ENCODE assay signal across 14 cellular contexts in genomic region chr3:197376735-197377555, GRCh38.
DNase-seq lines count a peak whose midpoint lies in the region; ATAC-seq and TF ChIP-seq lines count a peak whose summit lies in the region.
"Had no signal": no experiment of that assay in that cellular context is flagged by ENCODE, and none has a peak within 500 bp of the region (broad histone marks: within the 10 kb centered on the region; RNA-seq: fewer than 3 reads in every experiment).

No MANE protein-coding gene starts in this region.

- H4K8ac ChIP-seq in IMR-90 (ENCODE audit: low read depth in 2 of 2, low read length in 2 of 2), result no peak overlapping the region; a peak in 1 of 4 replicates
- no peak overlapping the region for H4K8ac ChIP-seq in neuronal stem cell (ENCODE audit: low read depth, low read length)

- no peaks in the 10 kb centered on the region for H3K27me3 Mint-ChIP-seq in Caco-2 (ENCODE audit: insufficient read depth, unreplicated experiment)

- H3K9me3 ChIP-seq in Caco-2, result no peaks in the 10 kb centered on the region
- no peaks in the 10 kb centered on the region for H3K9me3 ChIP-seq in IMR-90 (ENCODE audit: control insufficient read depth, insufficient read depth, low read length)
- no peaks in the 10 kb centered on the region for H3K9me3 ChIP-seq in neuronal stem cell (replicated peaks in 1 of 2; ENCODE audit: control insufficient read depth in 2 of 2, insufficient read depth in 1 of 2, low read depth in 1 of 2, low read length in 2 of 2)
- H3K9me3 ChIP-seq: BLaER1 had no signal

- no TSS peak for BruUV-seq in Caco-2 (replicated peaks; lab: Mats Ljungman, UMichigan)
- BruUV-seq in IMR-90 (replicated peaks; lab: Mats Ljungman, UMichigan), result no TSS peak

- H2BK15ac ChIP-seq in IMR-90 (ENCODE audit: low read depth, low read length) (no peak overlapping the region), neuronal stem cell (ENCODE audit: low read length) (peak overlapping the region; percentile 20)

- no peak overlapping the region for H4K5ac ChIP-seq in IMR-90 (ENCODE audit: low read depth, low read length)

- CTCF ChIA-PET in Caco-2 (lab: Charles Lee), result no interaction called here
- CTCF ChIA-PET in IMR-90 (lab: Yijun Ruan, JAX), result no interaction called here

- H3K4ac ChIP-seq in IMR-90 (ENCODE audit: low read depth, low read length) (no peak overlapping the region), neuronal stem cell (ENCODE audit: low read length) (no peak overlapping the region)

- H3K27ac ChIP-seq in IMR-90 (ENCODE audit: insufficient read depth, low read length) (no peak overlapping the region), epithelial cell of prostate (peak overlapping the region; percentile 97), neuronal stem cell (replicated peaks; ENCODE audit: low read length) (no peak overlapping the region)
- H3K27ac ChIP-seq: BLaER1 had no signal

- H4K20me1 ChIP-seq in IMR-90 (ENCODE audit: insufficient read depth, low read length), result no peaks in the 10 kb centered on the region
- H4K20me1 ChIP-seq: BLaER1 had no signal

- H3K18ac ChIP-seq in IMR-90 (ENCODE audit: low read depth, low read length) (no peak overlapping the region), neuronal stem cell (ENCODE audit: low read length) (peak overlapping the region; percentile 70)

- TF ChIP-seq CTCF in Caco-2 (IDR thresholded peaks at IDR 0.05; ENCODE audit: insufficient read depth in 1 of 2, low read depth in 1 of 2, low read length in 1 of 2, severe bottlenecking in 1 of 2, unreplicated experiment in 1 of 2), result no peak
- TF ChIP-seq CTCF in IMR-90 (conservative IDR thresholded peaks at IDR 0.05; ENCODE audit: low read depth, low read length), result no peak

- no peak overlapping the region for H2BK5ac ChIP-seq in IMR-90 (ENCODE audit: low read depth, low read length, poor library complexity, severe bottlenecking)
- no peak overlapping the region for H2BK5ac ChIP-seq in neuronal stem cell (ENCODE audit: low read length)

- no peaks in the 10 kb centered on the region for H3K36me3 ChIP-seq in Caco-2 (ENCODE audit: control insufficient read depth, insufficient read depth, low read length)
- no peaks in the 10 kb centered on the region for H3K36me3 ChIP-seq in IMR-90 (ENCODE audit: control insufficient read depth, insufficient read depth, low read length)
- H3K36me3 ChIP-seq in neuronal stem cell (replicated peaks in 1 of 2; ENCODE audit: control insufficient read depth in 2 of 2, insufficient read depth in 2 of 2, low read length in 2 of 2), result no peaks in the 10 kb centered on the region
- H3K36me3 ChIP-seq: BLaER1 had no signal

- H2BK120ac ChIP-seq in IMR-90 (ENCODE audit: low read depth, low read length) (no peak overlapping the region), neuronal stem cell (ENCODE audit: low read depth, low read length) (no peak overlapping the region)

- H3K14ac ChIP-seq in IMR-90 (replicated peaks; ENCODE audit: low read depth, low read length), result no peak overlapping the region
- H3K14ac ChIP-seq in neuronal stem cell (ENCODE audit: low read length), result no peak overlapping the region

- in situ Hi-C loops in IMR-90 (cut with MboI; ENCODE audit: low sequenced_read_pairs), result no loop called here

- H3K9ac ChIP-seq in IMR-90 (ENCODE audit: low read depth, low read length) (no peak overlapping the region), neuronal stem cell (ENCODE audit: low read depth, low read length, poor library complexity) (no peak overlapping the region)
- H3K9ac ChIP-seq: BLaER1 had no signal

- no peak overlapping the region for H3K4me3 ChIP-seq in Caco-2 (ENCODE audit: low read depth, low read length)
- H3K4me3 ChIP-seq in IMR-90 (ENCODE audit: insufficient read depth, low read depth, low read length), result no peak overlapping the region
- no peak overlapping the region for H3K4me3 ChIP-seq in neuronal stem cell (ENCODE audit: low read length in 2 of 2)
- H3K4me3 ChIP-seq: BLaER1 had no signal

- peaks cover 22% of the 10 kb centered on the region for H3K4me1 Mint-ChIP-seq in Caco-2 (ENCODE audit: low read depth, unreplicated experiment)

- H3K56ac ChIP-seq in IMR-90 (ENCODE audit: extremely low read depth, insufficient read depth, low read length), result no peak overlapping the region

- H3K4me1 ChIP-seq in Caco-2 (peaks cover 31% of the 10 kb centered on the region), IMR-90 (ENCODE audit: control insufficient read depth, insufficient read depth, low read length) (peaks cover 9% of the 10 kb centered on the region), neuronal stem cell (ENCODE audit: control insufficient read depth in 2 of 2, insufficient read depth in 1 of 2, low read depth in 1 of 2, low read length in 2 of 2) (peaks cover 0 to 18% of the 10 kb centered on the region in 2 donors)

- H3K4me2 ChIP-seq in IMR-90 (ENCODE audit: low read depth, low read length) (no peak overlapping the region), neuronal stem cell (ENCODE audit: insufficient read depth, low read length, poor library complexity, severe bottlenecking) (no peak overlapping the region)
- H3K4me2 ChIP-seq: BLaER1 had no signal

- H2AK9ac ChIP-seq in IMR-90 (replicated peaks; ENCODE audit: low read depth, low read length, poor library complexity), result no peak overlapping the region

- H4K91ac ChIP-seq in IMR-90 (ENCODE audit: insufficient read depth, low read depth, low read length) (no peak overlapping the region), neuronal stem cell (ENCODE audit: low read depth, low read length, poor library complexity) (no peak overlapping the region)

- no peak for TF ChIP-seq RAD21 in IMR-90 (IDR thresholded peaks at IDR 0.05; ENCODE audit: low read length)

- H3K23ac ChIP-seq in IMR-90 (ENCODE audit: low read depth, low read length) (no peak overlapping the region), neuronal stem cell (ENCODE audit: low read depth, low read length, poor library complexity) (no peak overlapping the region)

- WGBS in IMR-90 (ENCODE audit: extremely low coverage in 2 of 2, insufficient read length in 1 of 2), 2 experiments, result no CpG with 5 or more reads among the region's 10 CpGs
- WGBS in neuronal stem cell (ENCODE audit: extremely low coverage in 2 of 2, insufficient read length in 2 of 2, insufficient replicate concordance in 1 of 2), 2 donors, result no CpG with 5 or more reads among the region's 10 CpGs

- H3K27ac Mint-ChIP-seq in Caco-2 (ENCODE audit: unreplicated experiment), result peak overlapping the region; percentile 57
- H3K27ac Mint-ChIP-seq: CD8-positive, alpha-beta T cell had no signal

- dilution Hi-C loops in IMR-90 (cut with HindIII; ENCODE audit: low sequenced_read_pairs, unreplicated experiment), result no loop called here

- no peaks in the 10 kb centered on the region for H3K9me3 Mint-ChIP-seq in Caco-2 (ENCODE audit: unreplicated experiment)
- H3K9me3 Mint-ChIP-seq: CD8-positive, alpha-beta T cell had no signal

- DNase-seq in Caco-2 (no peak), IMR-90 (no peak), epithelial cell of prostate (ENCODE audit: low read depth, low spot score) (no peak), neuronal stem cell (ENCODE audit: low spot score) (no peak), erythroblast (lab: John Stamatoyannopoulos, UW) (no peak)
- DNase-seq: CD8-positive, alpha-beta T cell; DND-41; GF-D8; NCI-H1930; NK-92 treated with Interleukin-12 subunit alpha and Interleukin-12 subunit beta, amount 100 ng/mL, for 24 hours; SIG-M5 had no signal

- no peak overlapping the region for H3K4me3 Mint-ChIP-seq in Caco-2 (ENCODE audit: unreplicated experiment)
- H3K4me3 Mint-ChIP-seq: CD8-positive, alpha-beta T cell had no signal

- H3K27me3 ChIP-seq in Caco-2 (replicated peaks; ENCODE audit: control insufficient read depth, insufficient read depth, low read length) (no peaks in the 10 kb centered on the region), IMR-90 (ENCODE audit: control insufficient read depth, insufficient read depth, low read length) (peaks cover 5% of the 10 kb centered on the region), neuronal stem cell (ENCODE audit: control insufficient read depth in 3 of 3, insufficient read depth in 3 of 3, low read depth in 1 of 3, low read length in 3 of 3) (peaks cover 0 to 10% (median 0%) of the 10 kb centered on the region in 3 experiments)
- H3K27me3 ChIP-seq: BLaER1 had no signal

- H2AFZ ChIP-seq in IMR-90 (replicated peaks; ENCODE audit: low read length, poor library complexity) (no peak overlapping the region), neuronal stem cell (ENCODE audit: low read length) (no peak overlapping the region)

- H3K36me3 Mint-ChIP-seq in Caco-2 (ENCODE audit: insufficient read depth, unreplicated experiment), result peaks cover 8% of the 10 kb centered on the region
- H3K36me3 Mint-ChIP-seq: CD8-positive, alpha-beta T cell had no signal

- H3K79me1 ChIP-seq in IMR-90 (ENCODE audit: low read depth in 1 of 2, low read length in 2 of 2), result no peaks in the 10 kb centered on the region
- no peaks in the 10 kb centered on the region for H3K79me1 ChIP-seq in neuronal stem cell (ENCODE audit: low read depth, low read length)

- ATAC-seq in IMR-90 (ENCODE audit: low read depth) (no peak), HG02970 (IDR thresholded peaks at IDR 0.05; ENCODE audit: low FRiP score, unreplicated experiment) (no peak), GM21526 (IDR thresholded peaks at IDR 0.05; ENCODE audit: low FRiP score, unreplicated experiment) (no peak)
- ATAC-seq: CD8-positive, alpha-beta T cell had no signal

- H2AK5ac ChIP-seq in IMR-90 (ENCODE audit: low read depth, low read length) (0 out of 2 replicates have a peak overlapping the region, but pooled peaks have one; percentile 7), neuronal stem cell (ENCODE audit: low read depth, low read length) (peak overlapping the region; percentile 72)

- no peak overlapping the region for H2BK20ac ChIP-seq in IMR-90 (ENCODE audit: low read depth, low read length)

- no peak overlapping the region for H2BK12ac ChIP-seq in neuronal stem cell (ENCODE audit: low read length)

- no peak for TF ChIP-seq POLR2A in IMR-90 (IDR thresholded peaks at IDR 0.05; ENCODE audit: low read depth, low read length)
- no peak for TF ChIP-seq POLR2A in erythroblast (IDR thresholded peaks at IDR 0.05; ENCODE audit: low read length)

- peaks cover 8% of the 10 kb centered on the region; the same call in 1 of the 2 replicates for H3K9me1 ChIP-seq in IMR-90 (ENCODE audit: insufficient read depth, low read length)

- POLR2A ChIA-PET in Caco-2 (lab: Charles Lee), result no interaction called here
- POLR2A ChIA-PET in IMR-90 (lab: Charles Lee; ENCODE audit: unreplicated experiment), result no interaction called here

- intact Hi-C loops in Caco-2 (cut with micrococcal nuclease; ENCODE audit: unreplicated experiment), result no loop called here
- intact Hi-C loops in IMR-90 (cut with micrococcal nuclease), result no loop called here

TF ChIP-seq in IMR-90, 13 proteins besides CTCF, POLR2A, EP300 and RAD21 (continues in another document):
- no peak for TF ChIP-seq SMC3 (IDR thresholded peaks at IDR 0.05; ENCODE audit: low read depth, low read length)
- TF ChIP-seq BHLHE40 (IDR thresholded peaks at IDR 0.05; ENCODE audit: low read depth, low read length), result no peak
- no peak for TF ChIP-seq CHD1 (IDR thresholded peaks at IDR 0.05; ENCODE audit: low read depth, low read length)
- TF ChIP-seq CEBPB (IDR thresholded peaks at IDR 0.05; ENCODE audit: low read depth, low read length), result no peak
- TF ChIP-seq RFX5 (IDR thresholded peaks at IDR 0.05; ENCODE audit: low read depth, low read length), result no peak
- TF ChIP-seq MXI1 (IDR thresholded peaks at IDR 0.05; ENCODE audit: borderline replicate concordance, low read depth, low read length), result no peak
- TF ChIP-seq MAFK (IDR thresholded peaks at IDR 0.05; ENCODE audit: low read depth, low read length), result no peak
